In genomic region chr6:135901776-135902524, GRCh38 we compare ENCODE assay signal across 9 cellular contexts. TPM values are rescaled to one million over a fixed set of nuclear protein-coding genes. Genes with fewer than 3 reads are reported as not detected.
DNase-seq lines count a peak whose midpoint lies in the region; ATAC-seq, FAIRE-seq and TF ChIP-seq lines count a peak whose summit lies in the region.
"Had no signal": no experiment of that assay in that cellular context is flagged by ENCODE, and none has a peak within 500 bp of the region (broad histone marks: within the 10 kb centered on the region; RNA-seq: fewer than 3 reads in every experiment).

No MANE protein-coding gene starts in this region.

- no peak overlapping the region for H4K91ac ChIP-seq in H1 (replicated peaks; ENCODE audit: insufficient read length, low read length)

- H3K9ac ChIP-seq in H1 (replicated peaks in 1 of 4; ENCODE audit: extremely low read depth in 1 of 4, low read depth in 3 of 4, low read length in 3 of 4) (no peak overlapping the region), mucosa of rectum (ENCODE audit: low read depth in 1 of 2, low read length in 2 of 2) (no peak overlapping the region)

- no peak for FAIRE-seq in H1 (lab: Jason Lieb, UNC)

- H3K4ac ChIP-seq in H1 (replicated peaks; ENCODE audit: insufficient read length, low read depth, low read length): no peak overlapping the region

- H2BK12ac ChIP-seq in H1 (ENCODE audit: low read depth, low read length): no peak overlapping the region

- intact Hi-C loops in uterus (cut with DNase I; ENCODE audit: low total_unique reads): no loop called here

- TF ChIP-seq EP300 in H1 (IDR thresholded peaks at IDR 0.05; ENCODE audit: borderline replicate concordance in 1 of 2, low read depth in 2 of 2, low read length in 2 of 2): no peak

- H3K27me3 ChIP-seq in H1 (replicated peaks in 1 of 4; ENCODE audit: control insufficient read depth in 3 of 4, extremely low read depth in 1 of 4, insufficient read depth in 3 of 4, low read length in 3 of 4): no peaks in the 10 kb centered on the region
- H3K27me3 ChIP-seq in mucosa of rectum (ENCODE audit: control insufficient read depth in 2 of 2, insufficient read depth in 2 of 2, low read length in 2 of 2): no peaks in the 10 kb centered on the region
- no peaks in the 10 kb centered on the region for H3K27me3 ChIP-seq in uterus

- DNase-seq in activated naive CD4-positive, alpha-beta T cell treated with anti-CD3 and anti-CD28 coated beads, Interleukin-2, amount 10 ng/mL, durations not matched to agents 7 days and 5 days: no peak
- no peak for DNase-seq in activated naive CD4-positive, alpha-beta T cell treated with Interleukin-2 at 50 U/mL for 16 hours
- DNase-seq in H1 (ENCODE audit: low read depth in 1 of 2, low spot score in 2 of 2) (no peak), uterus (peak; percentile 60 to 64)
- no peak for DNase-seq in activated effector memory CD4-positive, alpha-beta T cell treated with anti-CD3 and anti-CD28 coated beads, Interleukin-2, amount 50 U/mL, for 16 hours
- DNase-seq: stimulated activated CD4-positive, alpha-beta T cell treated with anti-CD3 and anti-CD28 coated beads, Interleukin-2, amount 100 ng/mL, for 48 hours had no signal

- H3K4me2 ChIP-seq in H1 (ENCODE audit: insufficient read depth in 1 of 2, low read depth in 2 of 2, low read length in 2 of 2): no peak overlapping the region

- H3K4me3 ChIP-seq in H1 (ENCODE audit: extremely low read depth in 1 of 4, insufficient read depth in 2 of 4, low read depth in 3 of 4, low read length in 4 of 4) (no peak overlapping the region), mucosa of rectum (ENCODE audit: low read length in 2 of 2) (no peak overlapping the region), uterus (no peak overlapping the region)

- 91% methylated on average over 6 of the region's 6 CpGs; no CpG with 5 or more reads in 1 of the 2 experiments for WGBS in H1 (ENCODE audit: extremely low coverage in 1 of 2, insufficient coverage in 1 of 2, insufficient read length in 1 of 2, insufficient replicate concordance in 2 of 2, low coverage in 1 of 2, low lambda C conversion rate in 2 of 2, missing lambda C conversion rate in 1 of 2), 2 experiments

- H3K56ac ChIP-seq in H1 (replicated peaks; ENCODE audit: insufficient read length, low read depth, low read length): no peak overlapping the region

- CTCF ChIA-PET in activated naive CD4-positive, alpha-beta T cell treated with anti-CD3 and anti-CD28 coated beads, Interleukin-2, amount 10 ng/mL, durations not matched to agents 7 days and 5 days (lab: Charles Lee): interaction anchor here (0.8 to 1.6 kb wide), 3 partner anchors 8 to 366 kb away, joined by 3 to 9 read pairs (median 7); no protein-coding TSS in a partner anchor
- CTCF ChIA-PET in H1 (lab: Charles Lee; ENCODE audit: partially characterized antibody): interaction anchor here (1.0 to 2.9 kb wide), 2 partner anchors 8 to 50 kb away, joined by 3 to 14 read pairs; partner anchors contain the start of gene PDE7B

- no peak overlapping the region for H3K23ac ChIP-seq in H1 (ENCODE audit: insufficient read length)

- H2BK120ac ChIP-seq in H1 (replicated peaks; ENCODE audit: low read depth, low read length): no peak overlapping the region

- no peaks in the 10 kb centered on the region for H3K36me3 ChIP-seq in H1 (ENCODE audit: control insufficient read depth in 2 of 4, insufficient read depth in 4 of 4, low read length in 3 of 4)
- H3K36me3 ChIP-seq in mucosa of rectum (ENCODE audit: control insufficient read depth in 2 of 2, insufficient read depth in 2 of 2, low read length in 2 of 2): no peaks in the 10 kb centered on the region
- H3K36me3 ChIP-seq in uterus: no peaks in the 10 kb centered on the region

- no peak overlapping the region for H4K5ac ChIP-seq in H1 (ENCODE audit: insufficient read length, low read depth, low read length)

- TF ChIP-seq CTCF in H1 (IDR thresholded peaks at IDR 0.05; ENCODE audit: control extremely low read depth in 1 of 3, insufficient read depth in 1 of 3, low read depth in 1 of 3, low read length in 3 of 3) (no peak), uterus (IDR thresholded peaks at IDR 0.05) (no peak)

- peaks cover 3% of the 10 kb centered on the region for H3K36me3 Mint-ChIP-seq in activated naive CD4-positive, alpha-beta T cell treated with anti-CD3 and anti-CD28 coated beads, Interleukin-2, amount 10 ng/mL, durations not matched to agents 7 days and 5 days

- no peak overlapping the region for H2AK5ac ChIP-seq in H1 (ENCODE audit: low read depth, low read length)

- no peak for TF ChIP-seq RAD21 in H1 (IDR thresholded peaks at IDR 0.05 in 1 of 2, conservative IDR thresholded peaks at IDR 0.05 in 1 of 2; ENCODE audit: low read depth in 2 of 2, low read length in 2 of 2)

- peaks cover 2% of the 10 kb centered on the region for H3K9me3 Mint-ChIP-seq in activated naive CD4-positive, alpha-beta T cell treated with anti-CD3 and anti-CD28 coated beads, Interleukin-2, amount 10 ng/mL, durations not matched to agents 7 days and 5 days

- POLR2A ChIA-PET in H1 (lab: Charles Lee; ENCODE audit: partially characterized antibody): no interaction called here

- TF ChIP-seq POLR2A in H1 (IDR thresholded peaks at IDR 0.05; ENCODE audit: control extremely low read depth in 1 of 2, low read depth in 2 of 2, low read length in 2 of 2) (no peak), uterus (IDR thresholded peaks at IDR 0.05) (no peak)

- H2BK15ac ChIP-seq in H1 (ENCODE audit: low read length): no peak overlapping the region

- H3K27me3 Mint-ChIP-seq in activated naive CD4-positive, alpha-beta T cell treated with anti-CD3 and anti-CD28 coated beads, Interleukin-2, amount 10 ng/mL, durations not matched to agents 7 days and 5 days: no peaks in the 10 kb centered on the region

- H3K4me1 ChIP-seq in H1 (replicated peaks in 1 of 4; ENCODE audit: control insufficient read depth in 3 of 4, insufficient read depth in 4 of 4, low read length in 3 of 4) (no peaks in the 10 kb centered on the region), mucosa of rectum (ENCODE audit: control insufficient read depth in 2 of 2, insufficient read depth in 2 of 2, low read length in 2 of 2) (no peaks in the 10 kb centered on the region), uterus (no peaks in the 10 kb centered on the region)

- 0 out of 2 replicates have a peak overlapping the region, but pooled peaks have one; percentile 19 for H2AFZ ChIP-seq in H1 (ENCODE audit: low read length)

- no peak overlapping the region for H2BK20ac ChIP-seq in H1 (ENCODE audit: low read length)

- no peaks in the 10 kb centered on the region for H3K79me1 ChIP-seq in H1 (ENCODE audit: low read depth, low read length)

- no peak for ATAC-seq in GM21786 (IDR thresholded peaks at IDR 0.05; ENCODE audit: unreplicated experiment)
- ATAC-seq in GM18858 (IDR thresholded peaks at IDR 0.05; ENCODE audit: unreplicated experiment): no peak

- no peak overlapping the region for H4K8ac ChIP-seq in H1 (ENCODE audit: extremely low read depth, insufficient read depth, low read length)

- H3K9me3 ChIP-seq in H1 (ENCODE audit: insufficient read depth in 2 of 2, low read depth in 1 of 2, low read length in 1 of 2) (no peaks in the 10 kb centered on the region), mucosa of rectum (ENCODE audit: control insufficient read depth in 2 of 2, low read length in 2 of 2) (no peaks in the 10 kb centered on the region), uterus (no peaks in the 10 kb centered on the region)

- H3K4me3 Mint-ChIP-seq in activated naive CD4-positive, alpha-beta T cell treated with anti-CD3 and anti-CD28 coated beads, Interleukin-2, amount 10 ng/mL, durations not matched to agents 7 days and 5 days: no peak overlapping the region

- H3K14ac ChIP-seq in H1 (ENCODE audit: insufficient read length): no peak overlapping the region

- no peaks in the 10 kb centered on the region; the same call in 1 of the 2 replicates for H3K23me2 ChIP-seq in H1 (ENCODE audit: low read depth, low read length)

- no peak overlapping the region for H3K18ac ChIP-seq in H1 (ENCODE audit: extremely low read depth, low read length)

- no peak overlapping the region for H2BK5ac ChIP-seq in H1 (ENCODE audit: low read depth, low read length)

- H4K20me1 ChIP-seq in H1 (replicated peaks in 1 of 2; ENCODE audit: control insufficient read depth in 1 of 2, insufficient read depth in 2 of 2, low read length in 2 of 2): no peaks in the 10 kb centered on the region

- H3K4me1 Mint-ChIP-seq in activated naive CD4-positive, alpha-beta T cell treated with anti-CD3 and anti-CD28 coated beads, Interleukin-2, amount 10 ng/mL, durations not matched to agents 7 days and 5 days: peaks cover 21% of the 10 kb centered on the region

- peak overlapping the region; percentile 28 for H3K27ac Mint-ChIP-seq in activated naive CD4-positive, alpha-beta T cell treated with anti-CD3 and anti-CD28 coated beads, Interleukin-2, amount 10 ng/mL, durations not matched to agents 7 days and 5 days

- H3K79me2 ChIP-seq in H1 (ENCODE audit: control insufficient read depth in 1 of 2, insufficient read depth in 2 of 2, low read length in 2 of 2): no peaks in the 10 kb centered on the region

- H3K27ac ChIP-seq in H1 (ENCODE audit: low read depth, low read length): no peak overlapping the region
- peak overlapping the region; percentile 52 to 69 for H3K27ac ChIP-seq in mucosa of rectum (ENCODE audit: low read depth in 2 of 2, low read length in 2 of 2)
- peak overlapping the region; percentile 69 to 85 for H3K27ac ChIP-seq in uterus

TF ChIP-seq in H1, 55 proteins besides CTCF, POLR2A, EP300 and RAD21:
- TF ChIP-seq JUN (IDR thresholded peaks at IDR 0.05; ENCODE audit: low read depth, low read length): no peak
TF ChIP-seq in H1: peak in this region for 0.

RNA-seq across cellular contexts. Expression of gene PDE7B, which starts 50.4 kb away (rescaled TPM):
- total RNA-seq in H1 (2021; fragmentation: NEBNext Ultra II Directional; extraction: Animal tissue kit (Norgen Biotek cat#: 25700)): not detected in 2 replicates
- polyA plus RNA-seq in H1 (2011; rRNA removed): not detected in 2 replicates
- polyA plus RNA-seq in H1 (2011; cell fraction: cytosol; rRNA removed): not detected
- not detected for polyA plus RNA-seq in H1 (2011; cell fraction: nucleus; rRNA removed)
- polyA plus RNA-seq in H1 (2012, experiment 1 of 2): not detected in 4 replicates
- not detected for polyA plus RNA-seq in H1 (2012, experiment 2 of 2)
- polyA plus RNA-seq in H1 (2013, experiment 1 of 2): not detected
- 0.02 TPM for polyA plus RNA-seq in H1 (2013, experiment 2 of 2)
- polyA minus RNA-seq in H1 (2011; rRNA and poly(A)+ RNA removed): not detected in 2 replicates
- polyA minus RNA-seq in H1 (2011; cell fraction: cytosol; rRNA and poly(A)+ RNA removed): not detected
- not detected for polyA minus RNA-seq in H1 (2011; cell fraction: nucleus; rRNA and poly(A)+ RNA removed)
- 10 to 100 TPM; 15.4 to 28.6 (median 18.8) TPM for total RNA-seq in uterus

Comparison
In these comparisons a context has a peak if more than half of its experiments do, and no peak if none do; other contexts are left out.
1. DNase-seq: peak in uterus (2 of 2); none in activated naive CD4-positive, alpha-beta T cell treated with anti-CD3 and anti-CD28 coated beads, Interleukin-2, amount 10 ng/mL, durations not matched to agents 7 days and 5 days (single experiment), activated naive CD4-positive, alpha-beta T cell treated with Interleukin-2 at 50 U/mL for 16 hours (single experiment), H1 (0 of 2) and activated effector memory CD4-positive, alpha-beta T cell treated with anti-CD3 and anti-CD28 coated beads, Interleukin-2, amount 50 U/mL, for 16 hours (single experiment).
2. RNA of gene PDE7B, which starts 50.4 kb away (total RNA-seq): 15.4 to 28.6 TPM in uterus; not detected in H1; every median in the first group is over 10 times any median in the second.